8 cellular contexts compared by ENCODE assay signal in the genomic region with DNA sequence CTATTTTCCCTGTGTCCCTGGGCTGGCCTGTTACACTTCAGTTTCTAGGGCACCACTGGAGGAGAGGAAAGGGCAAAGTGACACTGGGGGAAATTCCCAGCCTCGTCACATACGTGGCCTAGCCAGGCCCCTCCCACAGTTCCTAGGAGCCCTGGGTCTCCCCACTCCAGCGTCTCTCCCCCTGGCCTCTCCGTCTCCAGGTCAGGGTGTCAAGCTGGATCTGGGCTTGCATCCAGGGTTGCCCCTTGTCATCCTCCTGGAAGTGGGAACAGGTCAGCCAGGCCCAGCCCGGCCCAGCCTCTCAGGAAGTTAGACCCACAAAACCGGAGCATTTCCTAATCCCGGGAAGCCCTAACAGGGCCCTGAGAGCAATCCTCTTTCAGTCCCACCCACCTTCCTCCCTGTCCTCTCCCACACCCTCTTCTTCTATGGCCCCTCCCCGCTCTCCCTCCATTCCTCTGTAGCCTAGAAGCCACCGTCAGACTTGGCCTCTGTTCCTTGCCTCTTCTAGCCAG. TPM values are rescaled to one million over a fixed set of nuclear protein-coding genes. Genes with fewer than 3 reads are reported as not detected.
DNase-seq lines count a peak whose midpoint lies in the region; TF ChIP-seq lines count a peak whose summit lies in the region.

No MANE protein-coding gene starts in this region.

- H3K4me1 ChIP-seq in cardiac muscle cell (ENCODE audit: low read depth) = peaks cover 18% of the 10 kb centered on the region

- DNase-seq in H7 (peak; percentile 56), cardiac muscle cell (ENCODE audit: low read depth in 1 of 2, low spot score in 1 of 2) (peak; percentile 44 to 82), inferior parietal cortex (ENCODE audit: extremely low spot score) (no peak), NCI-H1092 treated with DMSO at 0.1 percent for 48 hours (lab: John Stamatoyannopoulos, UW) (no peak), NCI-H1417 (lab: John Stamatoyannopoulos, UW) (no peak), globus pallidus (ENCODE audit: low spot score) (no peak)
- DNase-seq in activated CD4-positive, alpha-beta T cell treated with anti-CD3 and anti-CD28 coated beads, Interleukin-2, amount 50 U/mL, for 1 hour = peak; percentile 33
- peak; percentile 67 for DNase-seq in stimulated activated CD8-positive, alpha-beta memory T cell treated with anti-CD3 and anti-CD28 coated beads, Interleukin-4, amount 100 ng/mL, for 48 hours

- no peak for TF ChIP-seq CTCF in cardiac muscle cell (IDR thresholded peaks at IDR 0.05; ENCODE audit: low read depth, low read length)

- H3K27ac ChIP-seq in cardiac muscle cell = peak overlapping the region; percentile 59

- H3K4me3 ChIP-seq in H7 (ENCODE audit: insufficient read depth, low read depth, low read length) (no peak overlapping the region), cardiac muscle cell (no peak overlapping the region)

- H3K27me3 ChIP-seq in H7 (ENCODE audit: control insufficient read depth, insufficient read depth, low read length) = no peaks in the 10 kb centered on the region
- H3K27me3 ChIP-seq in cardiac muscle cell = no peaks in the 10 kb centered on the region

- no peaks in the 10 kb centered on the region for H3K36me3 ChIP-seq in H7 (replicated peaks; ENCODE audit: control insufficient read depth, insufficient read depth, low read length)
- no peaks in the 10 kb centered on the region for H3K36me3 ChIP-seq in cardiac muscle cell

- H3K9me3 ChIP-seq in cardiac muscle cell (ENCODE audit: low read depth) = no peaks in the 10 kb centered on the region

RNA-seq across cellular contexts. Expression of a gene that starts 4.7 kb away (rescaled TPM):
- 27.3 and 38.6 TPM in 2 replicates for total RNA-seq in H7 (2014; rRNA removed; shearing (Covaris generic))
- total RNA-seq in cardiac muscle cell = 134 and 147 TPM in 2 replicates
- polyA plus RNA-seq in cardiac muscle cell = 94.9 and 104 TPM in 2 replicates

Comparison
In these comparisons a context has a peak if more than half of its experiments do, and no peak if none do; other contexts are left out.
1. DNase-seq: peak in H7 (single experiment), activated CD4-positive, alpha-beta T cell treated with anti-CD3 and anti-CD28 coated beads, Interleukin-2, amount 50 U/mL, for 1 hour (single experiment), cardiac muscle cell (2 of 2) and stimulated activated CD8-positive, alpha-beta memory T cell treated with anti-CD3 and anti-CD28 coated beads, Interleukin-4, amount 100 ng/mL, for 48 hours (single experiment); none in inferior parietal cortex (single experiment), NCI-H1092 treated with DMSO at 0.1 percent for 48 hours (single experiment), NCI-H1417 (0 of 3) and globus pallidus (single experiment).